ENCODE assay signal across 13 cellular contexts in genomic region chr18:10391506-10391905, GRCh38.
A peak's percentile ranks its signal among the peaks of the same experiment; 100 is the strongest.
DNase-seq lines count a peak whose midpoint lies in the region; ATAC-seq and TF ChIP-seq lines count a peak whose summit lies in the region.
"Had no signal": no experiment of that assay in that cellular context is flagged by ENCODE, and none has a peak within 500 bp of the region (broad histone marks: within the 10 kb centered on the region; RNA-seq: fewer than 3 reads in every experiment).

No MANE protein-coding gene starts in this region.

- H3K4me3 ChIP-seq in colonic mucosa, result no peak overlapping the region
- H3K4me3 ChIP-seq: thoracic aorta had no signal

- TF ChIP-seq CTCF in GM13977 (IDR thresholded peaks at IDR 0.05; ENCODE audit: extremely low read depth, insufficient read depth, missing control alignments) (no peak), colonic mucosa (IDR thresholded peaks at IDR 0.05) (no peak)

- ATAC-seq in GM19351 (IDR thresholded peaks at IDR 0.05; ENCODE audit: unreplicated experiment) (peak; percentile 76), HG02798 (IDR thresholded peaks at IDR 0.05; ENCODE audit: poor library complexity, unreplicated experiment) (peak; percentile 75), HG03469 (IDR thresholded peaks at IDR 0.05; ENCODE audit: unreplicated experiment) (peak; percentile 51)
- ATAC-seq: sciatic nerve, T-cell had no signal

- H3K9me3 ChIP-seq in colonic mucosa, result no peaks in the 10 kb centered on the region
- H3K9me3 ChIP-seq: thoracic aorta had no signal

- intact Hi-C loops in colonic mucosa (cut with DNase I), result no loop called here

- H3K27me3 ChIP-seq in colonic mucosa, result no peaks in the 10 kb centered on the region

- H3K9ac ChIP-seq in colonic mucosa (ENCODE audit: low read depth in 2 of 2, low read length in 2 of 2), result no peak overlapping the region

- peak; percentile 38 for DNase-seq in GM13977 (ENCODE audit: low spot score)
- DNase-seq in retina, result no peak
- DNase-seq in colonic mucosa, result no peak
- no peak for DNase-seq in OCI-M1 (lab: John Stamatoyannopoulos, UW)
- no peak for DNase-seq in activated naive CD4-positive, alpha-beta T cell (lab: John Stamatoyannopoulos, UW)
- DNase-seq: dermis blood vessel endothelial cell, EL, T-cell had no signal

- no peaks in the 10 kb centered on the region for H3K36me3 ChIP-seq in colonic mucosa
- H3K36me3 ChIP-seq: thoracic aorta had no signal

- in situ Hi-C loops in GM13977 (cut with MboI; ENCODE audit: low pct_unique_long_range_greater_than_20kb, low sequenced_read_pairs, unreplicated experiment), result no loop called here

- no peak overlapping the region for H3K27ac ChIP-seq in colonic mucosa
- H3K27ac ChIP-seq: thoracic aorta had no signal

- no peaks in the 10 kb centered on the region for H3K4me1 ChIP-seq in colonic mucosa
